In genomic region chr20:60266184-60266823, GRCh38 we compare ENCODE assay signal across 14 cellular contexts.
"Had no signal": no experiment of that assay in that cellular context is flagged by ENCODE, and none has a peak within 500 bp of the region (broad histone marks: within the 10 kb centered on the region; RNA-seq: fewer than 3 reads in every experiment).

No MANE protein-coding gene starts in this region.

- H3K27ac ChIP-seq: colonic mucosa, tibial nerve, uterus had no signal

- H3K4me3 Mint-ChIP-seq: activated naive CD4-positive, alpha-beta T cell treated with anti-CD3 and anti-CD28 coated beads, Interleukin-2, amount 10 ng/mL, durations not matched to agents 7 days and 5 days; activated T-helper 1 cell treated with anti-CD3 and anti-CD28 coated beads, Interleukin-12 subunit alpha, Interleukin-12 subunit beta, Interleukin-2, Interleukin-4 antibody, amounts not matched to agents 30 ng/mL and 10 ng/mL and 1 ng/mL, durations not matched to agents 14 hours and 24 hours and 36 hours had no signal

- H3K36me3 ChIP-seq: colonic mucosa, tibial nerve, uterus had no signal

- H3K9me3 ChIP-seq: colonic mucosa, tibial nerve, uterus had no signal

- H3K36me3 Mint-ChIP-seq: activated naive CD4-positive, alpha-beta T cell treated with anti-CD3 and anti-CD28 coated beads, Interleukin-2, amount 10 ng/mL, durations not matched to agents 7 days and 5 days had no signal

- H3K27me3 ChIP-seq: colonic mucosa, tibial nerve, uterus had no signal

- H3K9me3 Mint-ChIP-seq: activated naive CD4-positive, alpha-beta T cell treated with anti-CD3 and anti-CD28 coated beads, Interleukin-2, amount 10 ng/mL, durations not matched to agents 7 days and 5 days; activated T-helper 1 cell treated with anti-CD3 and anti-CD28 coated beads, Interleukin-12 subunit alpha, Interleukin-12 subunit beta, Interleukin-2, Interleukin-4 antibody, amounts not matched to agents 30 ng/mL and 10 ng/mL and 1 ng/mL, durations not matched to agents 14 hours and 24 hours and 36 hours had no signal

- H3K27ac Mint-ChIP-seq: activated naive CD4-positive, alpha-beta T cell treated with anti-CD3 and anti-CD28 coated beads, Interleukin-2, amount 10 ng/mL, durations not matched to agents 7 days and 5 days; activated T-helper 1 cell treated with anti-CD3 and anti-CD28 coated beads, Interleukin-12 subunit alpha, Interleukin-12 subunit beta, Interleukin-2, Interleukin-4 antibody, amounts not matched to agents 30 ng/mL and 10 ng/mL and 1 ng/mL, durations not matched to agents 14 hours and 24 hours and 36 hours had no signal

- H3K4me3 ChIP-seq: colonic mucosa, tibial nerve, uterus had no signal

- ATAC-seq: esophagus mucosa had no signal

- H3K4me1 ChIP-seq: colonic mucosa, tibial nerve, uterus had no signal

- DNase-seq: activated CD4-positive, CD25-positive, alpha-beta regulatory T cell treated with anti-CD3 and anti-CD28 coated beads, Interleukin-2, amount 50 U/mL, for 72 hours; activated CD8-positive, alpha-beta memory T cell treated with anti-CD3 and anti-CD28 coated beads for 24 hours; activated naive CD4-positive, alpha-beta T cell treated with anti-CD3 and anti-CD28 coated beads, Interleukin-2, amount 10 ng/mL, durations not matched to agents 7 days and 5 days; amniotic stem cell; colonic mucosa; islet precursor cell; posterior cingulate gyrus; retina; stimulated activated CD4-positive, alpha-beta T cell treated with anti-CD3 and anti-CD28 coated beads, Interleukin-12 subunit alpha, Interleukin-12 subunit beta, amount 100 ng/mL, for 4 hours; stimulated activated CD4-positive, alpha-beta T cell treated with anti-CD3 and anti-CD28 coated beads, Interleukin-2, amount 100 ng/mL, for 24 hours; uterus had no signal
